Comparison of ENCODE assay signal across 7 cellular contexts in the genomic region with DNA sequence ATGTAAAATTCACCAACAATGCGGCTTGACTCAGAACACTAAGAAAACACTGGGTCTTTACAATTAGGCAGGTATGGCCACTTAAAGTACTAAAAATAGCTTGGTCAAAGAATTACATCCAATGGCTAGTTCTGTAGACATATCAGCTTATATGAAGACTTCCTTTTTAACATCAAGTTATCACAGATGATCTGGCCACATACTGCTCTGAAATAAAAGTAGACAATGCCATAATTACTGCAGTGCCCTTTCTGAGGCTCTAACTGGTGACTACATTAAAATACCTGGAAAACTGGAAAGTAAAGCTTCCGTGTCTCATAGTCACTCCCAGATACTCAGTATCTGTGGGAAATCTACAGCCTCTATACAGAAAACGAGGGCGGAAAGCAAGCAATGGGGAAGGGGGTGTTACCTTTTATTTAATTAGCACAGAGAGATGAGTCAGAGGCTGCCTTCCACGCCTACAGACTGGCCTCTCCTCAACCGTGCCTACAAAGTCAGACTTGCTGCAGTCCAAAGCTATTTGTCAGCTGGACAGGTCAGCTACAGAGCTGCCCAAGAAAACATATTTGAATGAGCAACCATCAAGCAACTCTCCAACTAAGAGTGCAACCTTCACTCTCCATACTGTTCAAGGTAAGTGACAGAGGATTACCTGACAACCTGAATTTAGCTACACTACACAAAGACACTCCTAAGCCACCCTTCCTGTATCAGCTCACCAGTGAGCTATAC. TPM values are rescaled to one million over a fixed set of nuclear protein-coding genes. Genes with fewer than 3 reads are reported as not detected.
DNase-seq lines count a peak whose midpoint lies in the region; ATAC-seq and TF ChIP-seq lines count a peak whose summit lies in the region.

No MANE protein-coding gene starts in this region.

- peaks cover 9% of the 10 kb centered on the region for H3K9me3 Mint-ChIP-seq in activated CD4-positive, alpha-beta memory T cell treated with anti-CD3 and anti-CD28 coated beads for 36 hours
- peaks cover 6% of the 10 kb centered on the region for H3K9me3 Mint-ChIP-seq in neural crest cell

- peaks cover 26% of the 10 kb centered on the region for H3K36me3 Mint-ChIP-seq in activated CD4-positive, alpha-beta memory T cell treated with anti-CD3 and anti-CD28 coated beads for 36 hours
- peaks cover 9% of the 10 kb centered on the region for H3K36me3 Mint-ChIP-seq in neural crest cell (ENCODE audit: low read depth)

- peak overlapping the region; percentile 72 for H3K27ac Mint-ChIP-seq in activated CD4-positive, alpha-beta memory T cell treated with anti-CD3 and anti-CD28 coated beads for 36 hours
- H3K27ac Mint-ChIP-seq in neural crest cell (ENCODE audit: unreplicated experiment) = no peak overlapping the region

- DNase-seq in NCI-H2081 treated with DMSO at 0.1 percent for 48 hours (lab: John Stamatoyannopoulos, UW) = peak; percentile 25
- DNase-seq in activated CD4-positive, alpha-beta memory T cell treated with anti-CD3 and anti-CD28 coated beads for 36 hours = peak; percentile 67
- DNase-seq in neural crest cell (ENCODE audit: low read depth, low spot score) = no peak
- no peak for DNase-seq in GM19238 (ENCODE audit: insufficient read length, low spot score)

- H3K4me3 Mint-ChIP-seq in activated CD4-positive, alpha-beta memory T cell treated with anti-CD3 and anti-CD28 coated beads for 36 hours = peak overlapping the region; percentile 58
- peak overlapping the region; percentile 15 for H3K4me3 Mint-ChIP-seq in neural crest cell

- no peak for TF ChIP-seq CTCF in neural crest cell (conservative IDR thresholded peaks at IDR 0.05)

- POLR2A ChIA-PET in activated CD4-positive, alpha-beta memory T cell treated with anti-CD3 and anti-CD28 coated beads for 36 hours (lab: Charles Lee) = interaction anchor here (0.7 to 4.0 kb wide), 9 partner anchors 8 to 121 kb away, joined by 3 to 36 read pairs (median 4); a partner anchor contains a TSS

- intact Hi-C loops in activated CD4-positive, alpha-beta memory T cell treated with anti-CD3 and anti-CD28 coated beads for 36 hours (cut with micrococcal nuclease) = loop anchor here (1.0 to 2.0 kb wide), 5 partner anchors 7 to 256 kb away; a partner anchor contains a TSS

- ATAC-seq in GM18519 (IDR thresholded peaks at IDR 0.05; ENCODE audit: low FRiP score, unreplicated experiment) (peak; percentile 59), HG02870 (IDR thresholded peaks at IDR 0.05; ENCODE audit: unreplicated experiment) (peak; percentile 92), esophagus mucosa (peak; percentile 96)

- CTCF ChIA-PET in activated CD4-positive, alpha-beta memory T cell treated with anti-CD3 and anti-CD28 coated beads for 36 hours (lab: Charles Lee) = interaction anchor here (0.7 to 2.2 kb wide), 3 partner anchors 9 to 155 kb away, joined by 3 to 9 read pairs (median 7); a partner anchor contains a TSS

- no peaks in the 10 kb centered on the region for H3K27me3 Mint-ChIP-seq in activated CD4-positive, alpha-beta memory T cell treated with anti-CD3 and anti-CD28 coated beads for 36 hours
- H3K27me3 Mint-ChIP-seq in neural crest cell (ENCODE audit: low read depth) = no peaks in the 10 kb centered on the region

- H3K4me1 Mint-ChIP-seq in activated CD4-positive, alpha-beta memory T cell treated with anti-CD3 and anti-CD28 coated beads for 36 hours (ENCODE audit: low read depth) = peaks cover 67% of the 10 kb centered on the region
- H3K4me1 Mint-ChIP-seq in neural crest cell = peaks cover 35% of the 10 kb centered on the region

RNA-seq across cellular contexts. Expression of a gene that starts 8.7 kb away (rescaled TPM):
- 10 to 100 TPM; 42.8 to 48.0 TPM for total RNA-seq in activated CD4-positive, alpha-beta memory T cell treated with anti-CD3 and anti-CD28 coated beads for 36 hours
- total RNA-seq in esophagus mucosa (71.3 TPM), neural crest cell (7.9 and 8.3 TPM in 2 replicates)

Comparison
In these comparisons a context has a peak if more than half of its experiments do, and no peak if none do; other contexts are left out.
1. DNase-seq: peak in NCI-H2081 treated with DMSO at 0.1 percent for 48 hours (single experiment) and activated CD4-positive, alpha-beta memory T cell treated with anti-CD3 and anti-CD28 coated beads for 36 hours (single experiment); none in neural crest cell (single experiment) and GM19238 (single experiment).
2. Peak in every context shown above with its lines, with median percentiles within 50 percentile points of each other: ATAC-seq.